Comparison of ENCODE assay signal across 4 cellular contexts in the genomic region with DNA sequence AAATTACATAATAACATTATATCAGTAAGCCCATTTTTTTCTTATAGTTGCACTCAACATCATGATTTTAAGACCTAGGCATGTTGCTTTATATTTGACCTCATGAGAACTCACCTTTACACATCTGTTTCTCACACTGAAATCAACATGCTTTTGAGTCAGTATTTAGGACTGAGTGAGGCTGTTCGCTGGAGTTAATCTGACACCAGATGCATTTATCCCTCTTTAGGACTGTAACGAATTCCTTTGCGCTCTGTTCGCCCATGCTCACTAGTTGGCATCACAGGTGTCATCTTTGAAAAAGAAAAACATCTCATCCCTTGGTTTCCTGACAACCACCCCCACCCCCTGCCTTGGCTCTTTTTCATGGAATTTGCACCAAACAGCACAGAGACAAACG. TPM values are rescaled to one million over a fixed set of nuclear protein-coding genes. Genes with fewer than 3 reads are reported as not detected.
"Had no signal": no experiment of that assay in that cellular context is flagged by ENCODE, and none has a peak within 500 bp of the region (broad histone marks: within the 10 kb centered on the region; RNA-seq: fewer than 3 reads in every experiment).

No MANE protein-coding gene starts in this region.

RNA-seq across cellular contexts. Expression of a gene that starts 24.3 kb away (rescaled TPM):
- total RNA-seq: activated CD4-positive, alpha-beta memory T cell treated with anti-CD3 and anti-CD28 coated beads for 36 hours; activated CD4-positive, alpha-beta T cell treated with anti-CD3 and anti-CD28 coated beads, Interleukin-2, amount 10 ng/mL, durations not matched to agents 24 days and 14 days; activated CD8-positive, alpha-beta T cell treated with anti-CD3 and anti-CD28 coated beads for 36 hours; T-helper 17 cell had no signal
